1 cellular context compared by ENCODE assay signal in the genomic region with DNA sequence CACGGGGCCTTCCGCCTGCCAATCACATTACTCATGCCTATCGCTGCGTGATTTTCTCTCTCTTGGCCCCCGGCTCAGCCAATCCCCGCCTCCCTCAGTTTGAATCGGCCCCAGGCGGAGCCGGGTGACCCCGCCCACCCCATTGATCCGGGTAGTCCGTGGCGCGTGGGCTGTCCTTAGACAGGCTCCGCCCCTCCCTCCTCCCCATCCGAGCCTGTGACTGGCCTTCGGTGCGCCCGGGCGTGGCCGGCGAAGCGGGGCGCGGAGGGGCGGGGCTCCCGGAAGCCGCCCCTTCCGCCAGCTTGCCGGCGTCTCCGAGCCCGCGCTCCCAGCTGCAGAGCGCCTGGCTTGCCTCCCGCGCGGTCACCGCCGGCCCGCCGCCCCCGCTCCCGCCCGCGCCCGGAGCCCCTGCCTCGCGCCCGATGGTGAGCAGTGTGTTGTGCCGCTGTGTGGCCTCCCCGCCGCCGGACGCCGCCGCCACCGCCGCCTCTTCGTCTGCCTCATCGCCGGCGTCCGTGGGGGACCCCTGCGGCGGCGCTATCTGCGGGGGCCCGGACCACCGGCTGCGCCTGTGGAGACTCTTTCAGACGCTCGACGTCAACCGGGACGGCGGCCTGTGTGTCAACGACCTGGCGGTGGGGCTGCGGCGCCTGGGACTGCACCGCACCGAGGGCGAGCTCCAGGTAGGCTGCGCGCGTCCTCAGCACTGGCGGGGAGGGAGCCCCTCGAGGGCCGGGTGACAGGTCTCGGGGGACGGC.
A peak's percentile ranks its signal among the peaks of the same experiment; 100 is the strongest.
TF ChIP-seq lines count a peak whose summit lies in the region.

A gene (plus strand): TSS at position 335 of the 758 bp plus-strand sequence. CDS start 88 bp downstream, at position 423.

TF ChIP-seq in GM12878, 131 proteins besides CTCF, POLR2A, EP300 and RAD21 (continued from another document):
- TF ChIP-seq, protein P1, sequence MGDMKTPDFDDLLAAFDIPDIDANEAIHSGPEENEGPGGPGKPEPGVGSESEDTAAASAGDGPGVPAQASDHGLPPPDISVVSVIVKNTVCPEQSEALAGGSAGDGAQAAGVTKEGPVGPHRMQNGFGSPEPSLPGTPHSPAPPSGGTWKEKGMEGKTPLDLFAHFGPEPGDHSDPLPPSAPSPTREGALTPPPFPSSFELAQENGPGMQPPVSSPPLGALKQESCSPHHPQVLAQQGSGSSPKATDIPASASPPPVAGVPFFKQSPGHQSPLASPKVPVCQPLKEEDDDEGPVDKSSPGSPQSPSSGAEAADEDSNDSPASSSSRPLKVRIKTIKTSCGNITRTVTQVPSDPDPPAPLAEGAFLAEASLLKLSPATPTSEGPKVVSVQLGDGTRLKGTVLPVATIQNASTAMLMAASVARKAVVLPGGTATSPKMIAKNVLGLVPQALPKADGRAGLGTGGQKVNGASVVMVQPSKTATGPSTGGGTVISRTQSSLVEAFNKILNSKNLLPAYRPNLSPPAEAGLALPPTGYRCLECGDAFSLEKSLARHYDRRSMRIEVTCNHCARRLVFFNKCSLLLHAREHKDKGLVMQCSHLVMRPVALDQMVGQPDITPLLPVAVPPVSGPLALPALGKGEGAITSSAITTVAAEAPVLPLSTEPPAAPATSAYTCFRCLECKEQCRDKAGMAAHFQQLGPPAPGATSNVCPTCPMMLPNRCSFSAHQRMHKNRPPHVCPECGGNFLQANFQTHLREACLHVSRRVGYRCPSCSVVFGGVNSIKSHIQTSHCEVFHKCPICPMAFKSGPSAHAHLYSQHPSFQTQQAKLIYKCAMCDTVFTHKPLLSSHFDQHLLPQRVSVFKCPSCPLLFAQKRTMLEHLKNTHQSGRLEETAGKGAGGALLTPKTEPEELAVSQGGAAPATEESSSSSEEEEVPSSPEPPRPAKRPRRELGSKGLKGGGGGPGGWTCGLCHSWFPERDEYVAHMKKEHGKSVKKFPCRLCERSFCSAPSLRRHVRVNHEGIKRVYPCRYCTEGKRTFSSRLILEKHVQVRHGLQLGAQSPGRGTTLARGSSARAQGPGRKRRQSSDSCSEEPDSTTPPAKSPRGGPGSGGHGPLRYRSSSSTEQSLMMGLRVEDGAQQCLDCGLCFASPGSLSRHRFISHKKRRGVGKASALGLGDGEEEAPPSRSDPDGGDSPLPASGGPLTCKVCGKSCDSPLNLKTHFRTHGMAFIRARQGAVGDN (IDR thresholded peaks at IDR 0.05), result peak; percentile 49
- TF ChIP-seq IKZF2 (IDR thresholded peaks at IDR 0.05) (no peak), IKZF1 (conservative IDR thresholded peaks at IDR 0.05) (peak; percentile 50), GATAD2B (conservative IDR thresholded peaks at IDR 0.05; ENCODE audit: low read depth) (peak; percentile 91), BACH1 (IDR thresholded peaks at IDR 0.05; ENCODE audit: borderline replicate concordance) (peak; percentile 59; the same call in 1 of the 2 replicates), CHD4 (IDR thresholded peaks at IDR 0.05) (no peak), TCF12 (IDR thresholded peaks at IDR 0.05; ENCODE audit: low read depth, low read length) (peak; percentile 63; the same call in 1 of the 2 replicates), EGR1 (IDR thresholded peaks at IDR 0.05; ENCODE audit: borderline replicate concordance in 1 of 2, low read depth in 2 of 2, low read length in 2 of 2) (peak in 1 of 2 experiments; percentile 96; a peak in 2 of 3 replicates), DPF2 (IDR thresholded peaks at IDR 0.05) (no peak; the same call in none of the 2 replicates), SUZ12 (IDR thresholded peaks at IDR 0.05; ENCODE audit: unreplicated experiment) (no peak), SREBF1 (IDR thresholded peaks at IDR 0.05; ENCODE audit: low read length) (no peak), CEBPB (IDR thresholded peaks at IDR 0.05; ENCODE audit: borderline replicate concordance in 1 of 2, low read depth in 2 of 2, low read length in 2 of 2) (no peak), TCF7 (IDR thresholded peaks at IDR 0.05; ENCODE audit: borderline replicate concordance) (no peak), ZSCAN29 (IDR thresholded peaks at IDR 0.05) (0 out of 2 replicates have a peak, but pooled peaks have one; percentile 21), ZNF384 (IDR thresholded peaks at IDR 0.05; ENCODE audit: borderline replicate concordance, low read depth, low read length) (no peak), POLR2AphosphoS5 (IDR thresholded peaks at IDR 0.05; ENCODE audit: low read length) (0 out of 2 replicates have a peak, but pooled peaks have one; percentile 8)
- TF ChIP-seq, protein P2, sequence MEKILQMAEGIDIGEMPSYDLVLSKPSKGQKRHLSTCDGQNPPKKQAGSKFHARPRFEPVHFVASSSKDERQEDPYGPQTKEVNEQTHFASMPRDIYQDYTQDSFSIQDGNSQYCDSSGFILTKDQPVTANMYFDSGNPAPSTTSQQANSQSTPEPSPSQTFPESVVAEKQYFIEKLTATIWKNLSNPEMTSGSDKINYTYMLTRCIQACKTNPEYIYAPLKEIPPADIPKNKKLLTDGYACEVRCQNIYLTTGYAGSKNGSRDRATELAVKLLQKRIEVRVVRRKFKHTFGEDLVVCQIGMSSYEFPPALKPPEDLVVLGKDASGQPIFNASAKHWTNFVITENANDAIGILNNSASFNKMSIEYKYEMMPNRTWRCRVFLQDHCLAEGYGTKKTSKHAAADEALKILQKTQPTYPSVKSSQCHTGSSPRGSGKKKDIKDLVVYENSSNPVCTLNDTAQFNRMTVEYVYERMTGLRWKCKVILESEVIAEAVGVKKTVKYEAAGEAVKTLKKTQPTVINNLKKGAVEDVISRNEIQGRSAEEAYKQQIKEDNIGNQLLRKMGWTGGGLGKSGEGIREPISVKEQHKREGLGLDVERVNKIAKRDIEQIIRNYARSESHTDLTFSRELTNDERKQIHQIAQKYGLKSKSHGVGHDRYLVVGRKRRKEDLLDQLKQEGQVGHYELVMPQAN (conservative IDR thresholded peaks at IDR 0.05), result peak; percentile 95
- TF ChIP-seq, protein P3, sequence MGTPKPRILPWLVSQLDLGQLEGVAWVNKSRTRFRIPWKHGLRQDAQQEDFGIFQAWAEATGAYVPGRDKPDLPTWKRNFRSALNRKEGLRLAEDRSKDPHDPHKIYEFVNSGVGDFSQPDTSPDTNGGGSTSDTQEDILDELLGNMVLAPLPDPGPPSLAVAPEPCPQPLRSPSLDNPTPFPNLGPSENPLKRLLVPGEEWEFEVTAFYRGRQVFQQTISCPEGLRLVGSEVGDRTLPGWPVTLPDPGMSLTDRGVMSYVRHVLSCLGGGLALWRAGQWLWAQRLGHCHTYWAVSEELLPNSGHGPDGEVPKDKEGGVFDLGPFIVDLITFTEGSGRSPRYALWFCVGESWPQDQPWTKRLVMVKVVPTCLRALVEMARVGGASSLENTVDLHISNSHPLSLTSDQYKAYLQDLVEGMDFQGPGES (IDR thresholded peaks at IDR 0.05), result peak; percentile 64
